ENCODE assay signal across 24 cellular contexts in the genomic region with DNA sequence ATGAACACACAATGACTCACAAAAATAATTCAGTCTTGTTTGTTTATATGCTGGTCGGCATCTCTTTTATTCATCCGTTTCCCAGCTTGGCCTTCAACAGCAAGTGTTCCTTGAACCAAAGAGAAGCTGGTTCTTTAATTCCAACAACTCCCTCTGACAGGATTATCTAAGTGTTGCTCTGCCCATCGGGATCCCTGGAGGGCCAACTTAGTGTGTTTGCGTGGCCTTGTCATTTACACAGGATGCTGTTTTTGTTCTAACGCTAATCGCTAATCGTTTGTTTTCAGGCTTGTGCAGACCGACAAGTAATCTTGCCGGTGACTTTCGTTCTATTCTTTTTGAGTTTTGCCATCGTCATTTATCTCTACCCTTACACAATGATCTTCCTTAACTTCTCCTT.
DNase-seq lines count a peak whose midpoint lies in the region; ATAC-seq and TF ChIP-seq lines count a peak whose summit lies in the region.
"Had no signal": no experiment of that assay in that cellular context is flagged by ENCODE, and none has a peak within 500 bp of the region (broad histone marks: within the 10 kb centered on the region; RNA-seq: fewer than 3 reads in every experiment).

No MANE protein-coding gene starts in this region.

- peak; percentile 78 for DNase-seq in D341Med (ENCODE audit: low spot score)
- DNase-seq in M059J (ENCODE audit: low read depth): peak; percentile 30
- DNase-seq in endodermal cell: peak; percentile 61
- peak; percentile 73 for DNase-seq in neural progenitor cell (ENCODE audit: low spot score)
- DNase-seq in NCI-H69 (lab: John Stamatoyannopoulos, UW): no peak
- no peak for DNase-seq in activated T-cell treated with anti-CD3 and anti-CD28 coated beads for 4 hours
- DNase-seq: 8988T; ACHN; BE2C; CD8-positive, alpha-beta memory T cell; DMS153; DND-41; H7; KG1; NCI-H1048; NCI-H1417; NCI-H1694; NCI-H2029 treated with DMSO at 0.1 percent for 48 hours; NCI-H446 treated with DMSO at 0.1 percent for 48 hours; NK-92 treated with Interleukin-12 subunit alpha and Interleukin-12 subunit beta, amount 100 ng/mL, for 24 hours; PC-3; SK-N-SH had no signal

- H3K4me1 ChIP-seq in endodermal cell (ENCODE audit: control insufficient read depth, insufficient read depth, low read length): no peaks in the 10 kb centered on the region
- H3K4me1 ChIP-seq in neural progenitor cell: peaks cover 14% of the 10 kb centered on the region
- H3K4me1 ChIP-seq: BE2C had no signal

- H3K27me3 ChIP-seq in endodermal cell (ENCODE audit: control insufficient read depth, insufficient read depth, low read length, poor library complexity, severe bottlenecking) (no peaks in the 10 kb centered on the region), neural progenitor cell (no peaks in the 10 kb centered on the region)

- H3K9ac ChIP-seq in endodermal cell (ENCODE audit: extremely low read depth, low read length, poor library complexity, severe bottlenecking) (no peak overlapping the region), neural progenitor cell (no peak overlapping the region)
- H3K9ac ChIP-seq: SK-N-SH had no signal

- H3K27me3 Mint-ChIP-seq in endodermal cell (ENCODE audit: insufficient read depth) (peaks cover 5% of the 10 kb centered on the region), neural progenitor cell (ENCODE audit: insufficient read depth, low read depth) (peaks cover 7% of the 10 kb centered on the region)

- no peak overlapping the region for H3K4me3 ChIP-seq in endodermal cell (ENCODE audit: low read length)
- H3K4me3 ChIP-seq in neural progenitor cell: no peak overlapping the region

- H3K9me3 ChIP-seq in endodermal cell (ENCODE audit: control insufficient read depth, low read length): no peaks in the 10 kb centered on the region
- H3K9me3 ChIP-seq in neural progenitor cell (ENCODE audit: low read depth): no peaks in the 10 kb centered on the region
- H3K9me3 ChIP-seq: BE2C, SK-N-SH had no signal

- no peak overlapping the region for H2AFZ ChIP-seq in neural progenitor cell (replicated peaks)

- no peaks in the 10 kb centered on the region for H3K36me3 ChIP-seq in endodermal cell (ENCODE audit: control insufficient read depth, insufficient read depth, low read length)
- H3K36me3 ChIP-seq in neural progenitor cell: no peaks in the 10 kb centered on the region
- H3K36me3 ChIP-seq: BE2C had no signal

- H4K20me1 ChIP-seq in neural progenitor cell (ENCODE audit: low read depth): no peaks in the 10 kb centered on the region

- no peak for ATAC-seq in HG02763 (IDR thresholded peaks at IDR 0.05; ENCODE audit: unreplicated experiment)
- ATAC-seq: PC-3 had no signal

- no peak overlapping the region for H3K27ac Mint-ChIP-seq in endodermal cell
- H3K27ac Mint-ChIP-seq in neural progenitor cell: no peak overlapping the region
- H3K27ac Mint-ChIP-seq: CD14-positive monocyte; CD8-positive, alpha-beta memory T cell had no signal

- H3K9me3 Mint-ChIP-seq in endodermal cell (peaks cover 3% of the 10 kb centered on the region), neural progenitor cell (peaks cover 2% of the 10 kb centered on the region)
- H3K9me3 Mint-ChIP-seq: CD8-positive, alpha-beta memory T cell had no signal

- H3K27ac ChIP-seq in endodermal cell (ENCODE audit: low read depth, low read length) (no peak overlapping the region), neural progenitor cell (no peak overlapping the region)

- no peak for TF ChIP-seq CTCF in endodermal cell (conservative IDR thresholded peaks at IDR 0.05)
- TF ChIP-seq CTCF in neural progenitor cell (IDR thresholded peaks at IDR 0.05): no peak

- H3K79me2 ChIP-seq in neural progenitor cell (ENCODE audit: low read depth): no peaks in the 10 kb centered on the region

- 59 to 72% methylated on average over 7 to 11 of the region's 11 CpGs for WGBS in endodermal cell (ENCODE audit: insufficient coverage in 1 of 2, insufficient read length in 1 of 2), 2 experiments

- H3K36me3 Mint-ChIP-seq in endodermal cell (ENCODE audit: low read depth): no peaks in the 10 kb centered on the region
- H3K36me3 Mint-ChIP-seq in neural progenitor cell: no peaks in the 10 kb centered on the region
- H3K36me3 Mint-ChIP-seq: CD14-positive monocyte; CD8-positive, alpha-beta memory T cell had no signal

- peaks cover 20% of the 10 kb centered on the region for H3K4me1 Mint-ChIP-seq in endodermal cell
- peaks cover 19% of the 10 kb centered on the region for H3K4me1 Mint-ChIP-seq in neural progenitor cell
- H3K4me1 Mint-ChIP-seq: CD14-positive monocyte; CD8-positive, alpha-beta memory T cell had no signal

- no peaks in the 10 kb centered on the region for H3F3A ChIP-seq in neural progenitor cell (ENCODE audit: low read depth)

- H3K4me3 Mint-ChIP-seq in endodermal cell (no peak overlapping the region), neural progenitor cell (no peak overlapping the region)
- H3K4me3 Mint-ChIP-seq: CD14-positive monocyte; CD8-positive, alpha-beta memory T cell had no signal

- H3K4me2 ChIP-seq in neural progenitor cell: no peak overlapping the region
- H3K4me2 ChIP-seq: SK-N-SH had no signal

Comparison
In these comparisons a context has a peak if more than half of its experiments do, and no peak if none do; other contexts are left out.
1. DNase-seq: peak in D341Med (single experiment), M059J (single experiment), endodermal cell (single experiment) and neural progenitor cell (single experiment); none in NCI-H69 (single experiment) and activated T-cell treated with anti-CD3 and anti-CD28 coated beads for 4 hours (single experiment).